In genomic region chr7:103148994-103149807, GRCh38 we compare ENCODE assay signal across 1 cellular context.
TF ChIP-seq lines count a peak whose summit lies in the region.

Gene NAPEPLD (minus strand): TSS chr7:103149099. CDS start chr7:103128776, 20,323 bp downstream.

TF ChIP-seq in HepG2, 621 proteins besides CTCF, POLR2A, EP300 and RAD21 (continued from another document and continues in another):
- TF ChIP-seq ZBTB14 (CRISPR knock-in tag; IDR thresholded peaks at IDR 0.05) (peak; percentile 94), MED13 (CRISPR knock-in tag; IDR thresholded peaks at IDR 0.05) (no peak; the same call in 1 of the 2 replicates), ZNF704 (CRISPR knock-in tag; IDR thresholded peaks at IDR 0.05; ENCODE audit: borderline replicate concordance) (0 out of 2 replicates have a peak, but pooled peaks have one; percentile 30), NONO (IDR thresholded peaks at IDR 0.05) (no peak), NONO (CRISPR knock-in tag; conservative IDR thresholded peaks at IDR 0.05) (0 out of 2 replicates have a peak, but pooled peaks have one; percentile 57), TAF15 (IDR thresholded peaks at IDR 0.05; ENCODE audit: low read depth, low read length, poor library complexity, severe bottlenecking) (no peak), MLX (CRISPR knock-in tag; IDR thresholded peaks at IDR 0.05) (no peak), PHF8 (CRISPR knock-in tag; IDR thresholded peaks at IDR 0.05) (peak; percentile 92), E2F2 (CRISPR knock-in tag; IDR thresholded peaks at IDR 0.05; ENCODE audit: borderline replicate concordance) (peak; percentile 29; the same call in 1 of the 2 replicates), ZNF121 (CRISPR knock-in tag; IDR thresholded peaks at IDR 0.05) (0 out of 2 replicates have a peak, but pooled peaks have one; percentile 4), DNMT1 (CRISPR knock-in tag; IDR thresholded peaks at IDR 0.05) (0 out of 2 replicates have a peak, but pooled peaks have one; percentile 39), CAMTA2 (CRISPR knock-in tag; IDR thresholded peaks at IDR 0.05; ENCODE audit: borderline replicate concordance) (no peak), ATF5 (CRISPR knock-in tag; IDR thresholded peaks at IDR 0.05; ENCODE audit: low read depth) (no peak), ZNF883 (CRISPR knock-in tag; IDR thresholded peaks at IDR 0.05; ENCODE audit: not compliant biosample characterization) (peak; percentile 76), MBNL3 (CRISPR knock-in tag; conservative IDR thresholded peaks at IDR 0.05) (0 out of 2 replicates have a peak, but pooled peaks have one; percentile 69), ARID2 (CRISPR knock-in tag; IDR thresholded peaks at IDR 0.05; ENCODE audit: borderline replicate concordance) (no peak), ELF3 (CRISPR knock-in tag; IDR thresholded peaks at IDR 0.05) (peak; percentile 41; the same call in 1 of the 2 replicates), ZNF30 (CRISPR knock-in tag; IDR thresholded peaks at IDR 0.05) (peak; percentile 84; the same call in 1 of the 2 replicates), TIGD3 (CRISPR knock-in tag; IDR thresholded peaks at IDR 0.05; ENCODE audit: borderline replicate concordance) (peak; percentile 68; the same call in 1 of the 2 replicates), THAP9 (CRISPR knock-in tag; IDR thresholded peaks at IDR 0.05; ENCODE audit: borderline replicate concordance) (peak; percentile 96), ZNF572 (CRISPR knock-in tag; IDR thresholded peaks at IDR 0.05) (0 out of 2 replicates have a peak, but pooled peaks have one; percentile 49), HHEX (CRISPR knock-in tag; IDR thresholded peaks at IDR 0.05) (no peak), ISL2 (CRISPR knock-in tag; IDR thresholded peaks at IDR 0.05) (peak; percentile 42; the same call in 1 of the 2 replicates), ZNF329 (CRISPR knock-in tag; IDR thresholded peaks at IDR 0.05; ENCODE audit: low read depth) (0 out of 2 replicates have a peak, but pooled peaks have one; percentile 21), ARID5B (CRISPR knock-in tag; IDR thresholded peaks at IDR 0.05) (peak; percentile 20; the same call in 1 of the 2 replicates), ZNF331 (CRISPR knock-in tag; IDR thresholded peaks at IDR 0.05) (no peak), KLF11 (CRISPR knock-in tag; IDR thresholded peaks at IDR 0.05) (peak; percentile 63; the same call in 1 of the 2 replicates), TEAD3 (CRISPR knock-in tag; optimal IDR thresholded peaks at IDR 0.05; ENCODE audit: borderline replicate concordance) (no peak), IKZF5 (CRISPR knock-in tag; IDR thresholded peaks at IDR 0.05) (peak; percentile 41; the same call in 1 of the 2 replicates), ZNF800 (CRISPR knock-in tag; IDR thresholded peaks at IDR 0.05) (no peak), ZNF282 (IDR thresholded peaks at IDR 0.05; ENCODE audit: partially characterized antibody) (no peak), ZNF550 (CRISPR knock-in tag; IDR thresholded peaks at IDR 0.05; ENCODE audit: borderline replicate concordance) (0 out of 2 replicates have a peak, but pooled peaks have one; percentile 51), XRCC5 (optimal IDR thresholded peaks at IDR 0.05; ENCODE audit: low read length) (peak; percentile 43), ZNF567 (CRISPR knock-in tag; IDR thresholded peaks at IDR 0.05; ENCODE audit: borderline replicate concordance) (peak; percentile 90; the same call in 1 of the 2 replicates), ZNF616 (CRISPR knock-in tag; IDR thresholded peaks at IDR 0.05; ENCODE audit: low read depth) (peak; percentile 61; the same call in 1 of the 2 replicates), THAP8 (CRISPR knock-in tag; IDR thresholded peaks at IDR 0.05; ENCODE audit: borderline replicate concordance) (no peak), ZBTB42 (CRISPR knock-in tag; IDR thresholded peaks at IDR 0.05) (no peak), KLF6 (CRISPR knock-in tag; IDR thresholded peaks at IDR 0.05) (peak; percentile 88), SAFB2 (CRISPR knock-in tag; IDR thresholded peaks at IDR 0.05; ENCODE audit: borderline replicate concordance, low read depth) (0 out of 2 replicates have a peak, but pooled peaks have one; percentile 18), POLR2G (IDR thresholded peaks at IDR 0.05; ENCODE audit: low read depth, low read length) (peak; percentile 89), ZNF350 (CRISPR knock-in tag; IDR thresholded peaks at IDR 0.05; ENCODE audit: borderline replicate concordance, low read depth) (peak; percentile 52; the same call in 1 of the 2 replicates), GABPA (IDR thresholded peaks at IDR 0.05; ENCODE audit: low read depth, low read length) (peak; percentile 30; the same call in 1 of the 2 replicates), GABPA (CRISPR knock-in tag; IDR thresholded peaks at IDR 0.05; ENCODE audit: low read depth) (peak; percentile 65; the same call in 1 of the 2 replicates), ZNF383 (CRISPR knock-in tag; IDR thresholded peaks at IDR 0.05; ENCODE audit: borderline replicate concordance) (no peak), MTF2 (CRISPR knock-in tag; IDR thresholded peaks at IDR 0.05; ENCODE audit: borderline replicate concordance) (no peak)
